In genomic region chr3:160754855-160755747, GRCh38 we compare ENCODE assay signal across 1 cellular context.
A peak's percentile ranks its signal among the peaks of the same experiment; 100 is the strongest.
TF ChIP-seq lines count a peak whose summit lies in the region.

No MANE protein-coding gene starts in this region.

TF ChIP-seq in K562, 482 proteins besides CTCF, POLR2A, EP300 and RAD21 (continued from another document and continues in another):
- TF ChIP-seq RNF219 (CRISPR knock-in tag; IDR thresholded peaks at IDR 0.05) (no peak), PHF20 (IDR thresholded peaks at IDR 0.05; ENCODE audit: partially characterized antibody) (peak; percentile 63), NCOA2 (IDR thresholded peaks at IDR 0.05; ENCODE audit: partially characterized antibody in 2 of 2) (no peak), C11orf30 (IDR thresholded peaks at IDR 0.05; ENCODE audit: low read depth) (no peak), NFRKB (IDR thresholded peaks at IDR 0.05; ENCODE audit: low read depth) (no peak), MCM7 (IDR thresholded peaks at IDR 0.05) (peak in 1 of 2 experiments; percentile 40; a peak in 1 of 4 replicates), MTA3 (IDR thresholded peaks at IDR 0.05; ENCODE audit: borderline replicate concordance) (peak; percentile 81), ESRRB (CRISPR knock-in tag; IDR thresholded peaks at IDR 0.05; ENCODE audit: borderline replicate concordance) (no peak), ETS2 (tag; IDR thresholded peaks at IDR 0.05; ENCODE audit: borderline replicate concordance, poor library complexity, severe bottlenecking) (no peak), PCBP2 (IDR thresholded peaks at IDR 0.05; ENCODE audit: low read depth, low read length, poor library complexity, severe bottlenecking) (no peak), ATF3 (IDR thresholded peaks at IDR 0.05) (no peak), ATF3 (CRISPR knock-in tag; conservative IDR thresholded peaks at IDR 0.05) (peak; percentile 75; the same call in 1 of the 2 replicates), PURB (CRISPR knock-in tag; IDR thresholded peaks at IDR 0.05; ENCODE audit: low read depth) (no peak), PTBP1 (IDR thresholded peaks at IDR 0.05; ENCODE audit: low read depth, low read length) (no peak), TRIM28 (IDR thresholded peaks at IDR 0.05) (no peak), ZNF589 (CRISPR knock-in tag; IDR thresholded peaks at IDR 0.05; ENCODE audit: low read depth) (no peak), ZNF780A (CRISPR knock-in tag; IDR thresholded peaks at IDR 0.05) (no peak), PRPF4 (IDR thresholded peaks at IDR 0.05; ENCODE audit: insufficient read depth, low read depth, low read length, poor library complexity, severe bottlenecking) (no peak), ZFP36 (IDR thresholded peaks at IDR 0.05; ENCODE audit: low read depth, low read length, partially characterized antibody) (no peak), ZNF133 (CRISPR knock-in tag; IDR thresholded peaks at IDR 0.05) (no peak), ZZZ3 (IDR thresholded peaks at IDR 0.05) (no peak), HEY1 (CRISPR knock-in tag; IDR thresholded peaks at IDR 0.05; ENCODE audit: borderline replicate concordance) (no peak), HDAC6 (IDR thresholded peaks at IDR 0.05; ENCODE audit: low read depth, low read length) (no peak), SRSF1 (IDR thresholded peaks at IDR 0.05; ENCODE audit: low read depth, low read length) (no peak), TBL1XR1 (IDR thresholded peaks at IDR 0.05; ENCODE audit: low read length in 2 of 2) (no peak; a peak in 1 of 4 replicates), ZNF174 (CRISPR knock-in tag; IDR thresholded peaks at IDR 0.05) (no peak), CHCHD3 (CRISPR knock-in tag; IDR thresholded peaks at IDR 0.05) (no peak), ZNF511 (CRISPR knock-in tag; IDR thresholded peaks at IDR 0.05) (no peak; the same call in none of the 2 replicates), LEF1 (IDR thresholded peaks at IDR 0.05) (no peak), PRMT5 (CRISPR knock-in tag; IDR thresholded peaks at IDR 0.05) (no peak), SAFB (IDR thresholded peaks at IDR 0.05; ENCODE audit: borderline replicate concordance, low read depth, low read length) (no peak), ILK (tag; IDR thresholded peaks at IDR 0.05; ENCODE audit: borderline replicate concordance, low read depth) (no peak), HMGXB4 (CRISPR knock-in tag; IDR thresholded peaks at IDR 0.05) (no peak), PREB (CRISPR knock-in tag; IDR thresholded peaks at IDR 0.05) (no peak), MCM3 (IDR thresholded peaks at IDR 0.05) (no peak), BDP1 (IDR thresholded peaks at IDR 0.05; ENCODE audit: insufficient read depth, insufficient read length) (no peak)
- TF ChIP-seq, protein P1, sequence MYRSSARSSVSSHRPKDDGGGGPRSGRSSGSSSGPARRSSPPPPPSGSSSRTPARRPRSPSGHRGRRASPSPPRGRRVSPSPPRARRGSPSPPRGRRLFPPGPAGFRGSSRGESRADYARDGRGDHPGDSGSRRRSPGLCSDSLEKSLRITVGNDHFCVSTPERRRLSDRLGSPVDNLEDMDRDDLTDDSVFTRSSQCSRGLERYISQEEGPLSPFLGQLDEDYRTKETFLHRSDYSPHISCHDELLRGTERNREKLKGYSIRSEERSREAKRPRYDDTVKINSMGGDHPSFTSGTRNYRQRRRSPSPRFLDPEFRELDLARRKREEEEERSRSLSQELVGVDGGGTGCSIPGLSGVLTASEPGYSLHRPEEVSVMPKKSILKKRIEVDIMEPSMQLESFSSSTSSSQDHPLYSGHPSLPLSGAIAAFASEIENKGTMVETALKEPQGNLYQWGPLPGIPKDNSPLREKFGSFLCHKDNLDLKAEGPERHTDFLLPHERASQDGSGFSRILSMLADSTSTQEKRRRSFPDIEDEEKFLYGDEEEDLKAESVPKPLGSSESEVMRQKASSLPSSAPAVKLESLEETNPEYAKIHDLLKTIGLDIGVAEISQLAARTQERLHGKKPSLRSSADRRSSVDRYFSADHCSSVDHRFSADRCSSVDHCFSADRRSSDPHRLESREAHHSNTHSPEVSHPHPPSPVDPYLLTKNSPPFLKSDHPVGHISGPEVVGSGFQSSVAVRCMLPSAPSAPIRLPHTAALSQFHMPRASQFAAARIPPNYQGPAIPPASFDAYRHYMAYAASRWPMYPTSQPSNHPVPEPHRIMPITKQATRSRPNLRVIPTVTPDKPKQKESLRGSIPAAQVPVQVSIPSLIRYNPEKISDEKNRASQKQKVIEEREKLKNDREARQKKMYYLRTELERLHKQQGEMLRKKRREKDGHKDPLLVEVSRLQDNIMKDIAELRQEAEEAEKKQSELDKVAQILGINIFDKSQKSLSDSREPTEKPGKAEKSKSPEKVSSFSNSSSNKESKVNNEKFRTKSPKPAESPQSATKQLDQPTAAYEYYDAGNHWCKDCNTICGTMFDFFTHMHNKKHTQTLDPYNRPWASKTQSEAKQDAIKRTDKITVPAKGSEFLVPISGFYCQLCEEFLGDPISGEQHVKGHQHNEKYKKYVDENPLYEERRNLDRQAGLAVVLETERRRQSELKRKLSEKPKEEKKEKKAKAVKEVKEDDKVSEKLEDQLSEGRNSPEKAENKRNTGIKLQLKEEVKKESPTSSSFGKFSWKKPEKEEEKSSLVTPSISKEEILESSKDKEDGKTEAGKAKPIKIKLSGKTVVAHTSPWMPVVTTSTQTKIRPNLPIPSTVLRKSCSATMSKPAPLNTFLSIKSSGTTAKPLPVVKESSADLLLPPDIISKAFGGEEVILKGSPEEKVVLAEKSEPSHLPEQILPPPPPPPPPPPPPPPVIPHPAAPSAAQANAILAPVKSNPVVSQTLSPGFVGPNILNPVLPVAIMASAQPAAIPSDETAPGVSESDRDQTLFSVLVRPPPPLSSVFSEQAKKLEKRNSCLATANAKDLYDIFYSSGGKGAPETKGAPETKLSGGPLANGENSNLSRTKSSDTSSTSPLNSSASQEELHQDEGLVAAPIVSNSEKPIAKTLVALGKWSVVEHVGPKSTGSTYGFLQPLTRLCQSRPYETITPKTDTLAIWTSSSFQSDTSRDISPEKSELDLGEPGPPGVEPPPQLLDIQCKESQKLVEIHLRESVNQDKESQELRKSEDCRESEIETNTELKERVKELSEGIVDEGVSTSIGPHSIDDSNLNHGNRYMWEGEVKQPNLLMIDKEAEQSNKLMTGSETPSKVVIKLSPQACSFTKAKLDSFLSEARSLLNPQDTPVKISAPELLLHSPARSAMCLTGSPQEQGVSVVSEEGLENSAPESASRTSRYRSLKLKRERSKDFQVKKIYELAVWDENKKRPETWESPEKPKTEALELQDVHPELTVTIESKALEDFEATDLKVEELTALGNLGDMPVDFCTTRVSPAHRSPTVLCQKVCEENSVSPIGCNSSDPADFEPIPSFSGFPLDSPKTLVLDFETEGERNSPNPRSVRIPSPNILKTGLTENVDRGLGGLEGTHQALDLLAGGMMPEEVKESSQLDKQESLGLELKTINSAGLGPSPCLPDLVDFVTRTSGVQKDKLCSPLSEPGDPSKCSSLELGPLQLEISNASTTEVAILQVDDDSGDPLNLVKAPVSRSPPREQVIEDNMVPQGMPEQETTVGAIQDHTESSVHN (IDR thresholded peaks at IDR 0.05; ENCODE audit: borderline replicate concordance in 1 of 2, low read depth in 1 of 2) = no peak
- TF ChIP-seq, protein P2, sequence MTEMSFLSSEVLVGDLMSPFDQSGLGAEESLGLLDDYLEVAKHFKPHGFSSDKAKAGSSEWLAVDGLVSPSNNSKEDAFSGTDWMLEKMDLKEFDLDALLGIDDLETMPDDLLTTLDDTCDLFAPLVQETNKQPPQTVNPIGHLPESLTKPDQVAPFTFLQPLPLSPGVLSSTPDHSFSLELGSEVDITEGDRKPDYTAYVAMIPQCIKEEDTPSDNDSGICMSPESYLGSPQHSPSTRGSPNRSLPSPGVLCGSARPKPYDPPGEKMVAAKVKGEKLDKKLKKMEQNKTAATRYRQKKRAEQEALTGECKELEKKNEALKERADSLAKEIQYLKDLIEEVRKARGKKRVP (CRISPR knock-in tag; IDR thresholded peaks at IDR 0.05) = no peak
- TF ChIP-seq, protein P3, sequence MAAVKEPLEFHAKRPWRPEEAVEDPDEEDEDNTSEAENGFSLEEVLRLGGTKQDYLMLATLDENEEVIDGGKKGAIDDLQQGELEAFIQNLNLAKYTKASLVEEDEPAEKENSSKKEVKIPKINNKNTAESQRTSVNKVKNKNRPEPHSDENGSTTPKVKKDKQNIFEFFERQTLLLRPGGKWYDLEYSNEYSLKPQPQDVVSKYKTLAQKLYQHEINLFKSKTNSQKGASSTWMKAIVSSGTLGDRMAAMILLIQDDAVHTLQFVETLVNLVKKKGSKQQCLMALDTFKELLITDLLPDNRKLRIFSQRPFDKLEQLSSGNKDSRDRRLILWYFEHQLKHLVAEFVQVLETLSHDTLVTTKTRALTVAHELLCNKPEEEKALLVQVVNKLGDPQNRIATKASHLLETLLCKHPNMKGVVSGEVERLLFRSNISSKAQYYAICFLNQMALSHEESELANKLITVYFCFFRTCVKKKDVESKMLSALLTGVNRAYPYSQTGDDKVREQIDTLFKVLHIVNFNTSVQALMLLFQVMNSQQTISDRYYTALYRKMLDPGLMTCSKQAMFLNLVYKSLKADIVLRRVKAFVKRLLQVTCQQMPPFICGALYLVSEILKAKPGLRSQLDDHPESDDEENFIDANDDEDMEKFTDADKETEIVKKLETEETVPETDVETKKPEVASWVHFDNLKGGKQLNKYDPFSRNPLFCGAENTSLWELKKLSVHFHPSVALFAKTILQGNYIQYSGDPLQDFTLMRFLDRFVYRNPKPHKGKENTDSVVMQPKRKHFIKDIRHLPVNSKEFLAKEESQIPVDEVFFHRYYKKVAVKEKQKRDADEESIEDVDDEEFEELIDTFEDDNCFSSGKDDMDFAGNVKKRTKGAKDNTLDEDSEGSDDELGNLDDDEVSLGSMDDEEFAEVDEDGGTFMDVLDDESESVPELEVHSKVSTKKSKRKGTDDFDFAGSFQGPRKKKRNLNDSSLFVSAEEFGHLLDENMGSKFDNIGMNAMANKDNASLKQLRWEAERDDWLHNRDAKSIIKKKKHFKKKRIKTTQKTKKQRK (IDR thresholded peaks at IDR 0.05; ENCODE audit: borderline replicate concordance, low read depth, low read length) = no peak
- TF ChIP-seq, protein P4, sequence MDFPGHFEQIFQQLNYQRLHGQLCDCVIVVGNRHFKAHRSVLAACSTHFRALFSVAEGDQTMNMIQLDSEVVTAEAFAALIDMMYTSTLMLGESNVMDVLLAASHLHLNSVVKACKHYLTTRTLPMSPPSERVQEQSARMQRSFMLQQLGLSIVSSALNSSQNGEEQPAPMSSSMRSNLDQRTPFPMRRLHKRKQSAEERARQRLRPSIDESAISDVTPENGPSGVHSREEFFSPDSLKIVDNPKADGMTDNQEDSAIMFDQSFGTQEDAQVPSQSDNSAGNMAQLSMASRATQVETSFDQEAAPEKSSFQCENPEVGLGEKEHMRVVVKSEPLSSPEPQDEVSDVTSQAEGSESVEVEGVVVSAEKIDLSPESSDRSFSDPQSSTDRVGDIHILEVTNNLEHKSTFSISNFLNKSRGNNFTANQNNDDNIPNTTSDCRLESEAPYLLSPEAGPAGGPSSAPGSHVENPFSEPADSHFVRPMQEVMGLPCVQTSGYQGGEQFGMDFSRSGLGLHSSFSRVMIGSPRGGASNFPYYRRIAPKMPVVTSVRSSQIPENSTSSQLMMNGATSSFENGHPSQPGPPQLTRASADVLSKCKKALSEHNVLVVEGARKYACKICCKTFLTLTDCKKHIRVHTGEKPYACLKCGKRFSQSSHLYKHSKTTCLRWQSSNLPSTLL (IDR thresholded peaks at IDR 0.05) = no peak
